ENCODE assay signal across 8 cellular contexts in the genomic region with DNA sequence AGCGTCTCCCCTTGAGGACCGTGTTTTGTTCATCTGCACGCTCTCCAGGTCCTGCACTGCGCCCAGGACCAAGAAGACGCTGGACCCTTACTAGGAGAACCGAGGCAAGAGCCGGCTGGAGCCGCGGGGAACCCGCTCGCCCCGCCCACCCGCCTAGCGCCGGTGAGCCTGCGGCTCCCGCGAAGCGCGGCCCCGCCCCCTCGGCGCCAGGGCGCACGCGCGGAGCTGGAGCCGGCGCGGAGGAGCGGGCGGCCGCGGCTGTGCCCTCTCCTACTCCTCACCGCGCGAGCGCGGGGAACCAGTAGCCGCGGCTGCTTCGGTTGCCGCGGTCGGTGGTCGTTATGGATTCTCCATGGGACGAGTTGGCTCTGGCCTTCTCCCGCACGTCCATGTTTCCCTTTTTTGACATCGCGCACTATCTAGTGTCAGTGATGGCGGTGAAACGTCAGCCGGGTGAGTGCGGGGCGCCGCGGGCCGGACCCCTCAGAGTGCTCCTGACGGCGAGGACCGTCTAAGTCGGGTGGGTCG. TPM values are rescaled to one million over a fixed set of nuclear protein-coding genes. Genes with fewer than 3 reads are reported as not detected.
A peak's percentile ranks its signal among the peaks of the same experiment; 100 is the strongest.
DNase-seq lines count a peak whose midpoint lies in the region; ATAC-seq and TF ChIP-seq lines count a peak whose summit lies in the region.

A gene with protein sequence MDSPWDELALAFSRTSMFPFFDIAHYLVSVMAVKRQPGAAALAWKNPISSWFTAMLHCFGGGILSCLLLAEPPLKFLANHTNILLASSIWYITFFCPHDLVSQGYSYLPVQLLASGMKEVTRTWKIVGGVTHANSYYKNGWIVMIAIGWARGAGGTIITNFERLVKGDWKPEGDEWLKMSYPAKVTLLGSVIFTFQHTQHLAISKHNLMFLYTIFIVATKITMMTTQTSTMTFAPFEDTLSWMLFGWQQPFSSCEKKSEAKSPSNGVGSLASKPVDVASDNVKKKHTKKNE (plus strand): TSS at position 222 of the 528 bp plus-strand sequence. CDS start 120 bp downstream, at position 342.

- H3K9me3 Mint-ChIP-seq in activated T-helper 17 cell treated with anti-CD3 and anti-CD28 coated beads, Interleukin-2, amount 50 U/mL, for 72 hours, result no peaks in the 10 kb centered on the region
- H3K9me3 Mint-ChIP-seq in stimulated activated naive CD8-positive, alpha-beta T cell treated with anti-CD3 and anti-CD28 coated beads, Interleukin-15, amount 100 ng/mL, for 72 hours, result no peaks in the 10 kb centered on the region

- peaks cover 12% of the 10 kb centered on the region for H3K4me1 Mint-ChIP-seq in activated T-helper 17 cell treated with anti-CD3 and anti-CD28 coated beads, Interleukin-2, amount 50 U/mL, for 72 hours
- peaks cover 26% of the 10 kb centered on the region for H3K4me1 Mint-ChIP-seq in stimulated activated naive CD8-positive, alpha-beta T cell treated with anti-CD3 and anti-CD28 coated beads, Interleukin-15, amount 100 ng/mL, for 72 hours

- H3K4me2 ChIP-seq in DOHH2 (ENCODE audit: low read length), result peak within 1 kb of the TSS; percentile 98
- H3K4me2 ChIP-seq in neural cell (ENCODE audit: low read length), result peak within 1 kb of the TSS; percentile 85

- peaks cover 21% of the 10 kb centered on the region for H3K4me1 ChIP-seq in DOHH2 (ENCODE audit: control insufficient read depth, low read length)
- H3K4me1 ChIP-seq in Panc1 (ENCODE audit: control insufficient read depth, insufficient read depth, low read length), result peaks cover 17% of the 10 kb centered on the region

- H2AFZ ChIP-seq in neural cell (ENCODE audit: low read depth, low read length), result peak within 1 kb of the TSS; percentile 56

- H3K27ac ChIP-seq in DOHH2 (ENCODE audit: low read depth, low read length), result no peak within 1 kb of the TSS
- peak within 1 kb of the TSS; percentile 77 for H3K27ac ChIP-seq in Panc1 (ENCODE audit: low read length)
- peak within 1 kb of the TSS; percentile 67 for H3K27ac ChIP-seq in neural cell (ENCODE audit: low read length)

- peak within 1 kb of the TSS; percentile 70 for H3K9ac ChIP-seq in neural cell (ENCODE audit: low read length)

- ATAC-seq in GM21576 (IDR thresholded peaks at IDR 0.05; ENCODE audit: unreplicated experiment) (peak; percentile 71), Panc1 (peak; percentile 95)
- ATAC-seq in activated T-helper 17 cell treated with anti-CD3 and anti-CD28 coated beads, Interleukin-2, amount 50 U/mL, for 72 hours (replicated peaks), result peak; percentile 89
- ATAC-seq in stimulated activated naive CD8-positive, alpha-beta T cell treated with anti-CD3 and anti-CD28 coated beads, Interleukin-15, amount 100 ng/mL, for 72 hours, result peak; percentile 86

- TF ChIP-seq RAD21 in neural cell (conservative IDR thresholded peaks at IDR 0.05), result no peak

- no peaks in the 10 kb centered on the region for H3K36me3 Mint-ChIP-seq in activated T-helper 17 cell treated with anti-CD3 and anti-CD28 coated beads, Interleukin-2, amount 50 U/mL, for 72 hours (ENCODE audit: low read depth)

- TF ChIP-seq EP300 in neural cell (conservative IDR thresholded peaks at IDR 0.05; ENCODE audit: poor library complexity, severe bottlenecking), result peak; percentile 9

- peaks cover 43% of the 10 kb centered on the region for H3K79me2 ChIP-seq in DOHH2 (ENCODE audit: control insufficient read depth, low read length)
- H3K79me2 ChIP-seq in neural cell (replicated peaks; ENCODE audit: insufficient read depth, low read length), result peaks cover 14% of the 10 kb centered on the region

- peak within 1 kb of the TSS; percentile 85 for H3K4me3 Mint-ChIP-seq in activated T-helper 17 cell treated with anti-CD3 and anti-CD28 coated beads, Interleukin-2, amount 50 U/mL, for 72 hours
- H3K4me3 Mint-ChIP-seq in stimulated activated naive CD8-positive, alpha-beta T cell treated with anti-CD3 and anti-CD28 coated beads, Interleukin-15, amount 100 ng/mL, for 72 hours, result peak within 1 kb of the TSS; percentile 73 to 84

- intact Hi-C loops in Panc1 (cut with micrococcal nuclease; ENCODE audit: unreplicated experiment), result loop anchor here (1.0 kb wide), 1 partner anchor 85 kb away; no protein-coding TSS in a partner anchor

- CTCF ChIA-PET in Panc1 (lab: Charles Lee), result no interaction called here

- H3K9me3 ChIP-seq in DOHH2 (ENCODE audit: control insufficient read depth, insufficient read depth, low read length) (no peaks in the 10 kb centered on the region), Panc1 (ENCODE audit: control insufficient read depth, insufficient read depth, low read depth, low read length) (no peaks in the 10 kb centered on the region), neural cell (ENCODE audit: low read length) (no peaks in the 10 kb centered on the region)

- peak within 1 kb of the TSS; percentile 87 for H3K4me3 ChIP-seq in DOHH2 (ENCODE audit: low read length)
- peak within 1 kb of the TSS; percentile 70 to 85 for H3K4me3 ChIP-seq in Panc1 (ENCODE audit: low read depth in 2 of 2, low read length in 2 of 2)
- peak within 1 kb of the TSS; percentile 90 for H3K4me3 ChIP-seq in neural cell (ENCODE audit: low read length)

- POLR2A ChIA-PET in Panc1 (lab: Charles Lee), result no interaction called here

- in situ Hi-C loops in Panc1 (cut with HindIII; ENCODE audit: low pct_unique_long_range_greater_than_20kb, low sequenced_read_pairs), result no loop called here

- H3K27ac Mint-ChIP-seq in activated T-helper 17 cell treated with anti-CD3 and anti-CD28 coated beads, Interleukin-2, amount 50 U/mL, for 72 hours, result peak within 1 kb of the TSS; percentile 11
- peak within 1 kb of the TSS; percentile 28 to 51 for H3K27ac Mint-ChIP-seq in stimulated activated naive CD8-positive, alpha-beta T cell treated with anti-CD3 and anti-CD28 coated beads, Interleukin-15, amount 100 ng/mL, for 72 hours

- H3F3A ChIP-seq in DOHH2 (ENCODE audit: control insufficient read depth, insufficient read depth) (no peaks in the 10 kb centered on the region), neural cell (ENCODE audit: insufficient read depth, low read length, poor library complexity, severe bottlenecking) (peaks cover 8% of the 10 kb centered on the region)

- DNase-seq in HuH-7.5 (ENCODE audit: low spot score), result peak; percentile 77
- DNase-seq in Panc1 (ENCODE audit: low read depth, low spot score), result no peak
- DNase-seq in fibroblast of the conjunctiva (ENCODE audit: low read depth), result peak; percentile 35
- DNase-seq in stimulated activated naive CD8-positive, alpha-beta T cell treated with anti-CD3 and anti-CD28 coated beads, Interleukin-15, amount 100 ng/mL, for 72 hours, result peak; percentile 73 to 81

- TF ChIP-seq CTCF in DOHH2 (IDR thresholded peaks at IDR 0.05; ENCODE audit: low read depth, low read length, poor library complexity, severe bottlenecking) (no peak), Panc1 (IDR thresholded peaks at IDR 0.05) (no peak), neural cell (IDR thresholded peaks at IDR 0.05; ENCODE audit: poor library complexity, severe bottlenecking) (no peak)

- no TSS peak for BruUV-seq in Panc1 (replicated peaks; lab: Mats Ljungman, UMichigan)

- H4K20me1 ChIP-seq in DOHH2 (ENCODE audit: control insufficient read depth, insufficient read depth, low read depth, low read length), result no peaks in the 10 kb centered on the region
- H4K20me1 ChIP-seq in neural cell (ENCODE audit: insufficient read depth), result no peaks in the 10 kb centered on the region

- H3K36me3 ChIP-seq in DOHH2 (ENCODE audit: control insufficient read depth, low read length), result no peaks in the 10 kb centered on the region
- H3K36me3 ChIP-seq in Panc1 (ENCODE audit: control insufficient read depth, insufficient read depth, low read length), result no peaks in the 10 kb centered on the region
- H3K36me3 ChIP-seq in neural cell (ENCODE audit: insufficient read depth, low read length), result no peaks in the 10 kb centered on the region

- H3K27me3 ChIP-seq in DOHH2 (ENCODE audit: control insufficient read depth, low read length), result 0 out of 2 replicates have a peak, but pooled peaks cover 4% of the 10 kb centered on the region
- H3K27me3 ChIP-seq in Panc1 (ENCODE audit: control insufficient read depth, insufficient read depth, low read length), result 0 out of 2 replicates have a peak, but pooled peaks cover 4% of the 10 kb centered on the region
- H3K27me3 ChIP-seq in neural cell (ENCODE audit: insufficient read depth, low read depth, low read length), result peaks cover 25% of the 10 kb centered on the region

- no peaks in the 10 kb centered on the region for H3K9me2 ChIP-seq in DOHH2 (replicated peaks; ENCODE audit: control insufficient read depth, low read length)
- H3K9me2 ChIP-seq in neural cell (ENCODE audit: insufficient read depth, low read length), result no peaks in the 10 kb centered on the region

- peaks cover 9% of the 10 kb centered on the region for H3K27me3 Mint-ChIP-seq in activated T-helper 17 cell treated with anti-CD3 and anti-CD28 coated beads, Interleukin-2, amount 50 U/mL, for 72 hours
- peaks cover 17% of the 10 kb centered on the region for H3K27me3 Mint-ChIP-seq in stimulated activated naive CD8-positive, alpha-beta T cell treated with anti-CD3 and anti-CD28 coated beads, Interleukin-15, amount 100 ng/mL, for 72 hours

TF ChIP-seq in neural cell, 6 proteins besides CTCF, POLR2A, EP300 and RAD21 (continues in another document):
- peak; percentile 74 for TF ChIP-seq POLR2AphosphoS5 (IDR thresholded peaks at IDR 0.05)
- no peak for TF ChIP-seq SMC3 (conservative IDR thresholded peaks at IDR 0.05; ENCODE audit: poor library complexity)
- TF ChIP-seq EZH2 (IDR thresholded peaks at IDR 0.05; ENCODE audit: borderline replicate concordance, insufficient read depth, low read length, poor library complexity, severe bottlenecking), result no peak
- peak; percentile 10 for TF ChIP-seq TAF1 (IDR thresholded peaks at IDR 0.05; ENCODE audit: low read depth)

RNA-seq across cellular contexts. Expression of the gene that starts here (rescaled TPM):
- 30.6 TPM for total RNA-seq in Panc1 (2021; ENCODE audit: unreplicated experiment)
- 19.0 TPM for polyA plus RNA-seq in Panc1 (2012; ENCODE audit: insufficient read length)
- 10 to 100 TPM in 1 of 2 donors, 1 to 10 TPM in 1; 6.6 to 13.5 TPM for total RNA-seq in activated T-helper 17 cell treated with anti-CD3 and anti-CD28 coated beads, Interleukin-2, amount 50 U/mL, for 72 hours
- 24.5 and 30.9 TPM in 2 replicates for polyA plus RNA-seq in neural cell
- polyA minus RNA-seq in neural cell, result 22.4 and 26.7 TPM in 2 replicates
